In genomic region chr9:138013836-138014569, GRCh38 we compare ENCODE assay signal across 18 cellular contexts.
"Had no signal": no experiment of that assay in that cellular context is flagged by ENCODE, and none has a peak within 500 bp of the region (broad histone marks: within the 10 kb centered on the region; RNA-seq: fewer than 3 reads in every experiment).

No MANE protein-coding gene starts in this region.

- H3K36me3 Mint-ChIP-seq: activated naive CD4-positive, alpha-beta T cell treated with anti-CD3 and anti-CD28 coated beads, Interleukin-2, amount 50 U/mL, for 24 hours; immature natural killer cell; naive thymus-derived CD8-positive, alpha-beta T cell had no signal

- ATAC-seq: activated CD8-positive, alpha-beta T cell treated with anti-CD3 and anti-CD28 coated beads for 36 hours; activated T-cell treated with anti-CD3 and anti-CD28 coated beads, Interleukin-2, amount 50 U/mL, for 4 hours; lower lobe of right lung; naive thymus-derived CD8-positive, alpha-beta T cell had no signal

- H3K9me3 ChIP-seq: ascending aorta, esophagus muscularis mucosa, lower lobe of right lung, transverse colon had no signal

- H3K9me3 Mint-ChIP-seq: activated CD4-positive, alpha-beta T cell treated with anti-CD3 and anti-CD28 coated beads, Interleukin-2, amount 10 ng/mL, durations not matched to agents 24 days and 14 days; activated CD8-positive, alpha-beta T cell treated with anti-CD3 and anti-CD28 coated beads for 36 hours; activated naive CD4-positive, alpha-beta T cell treated with anti-CD3 and anti-CD28 coated beads, Interleukin-2, amount 50 U/mL, for 24 hours; activated T-cell treated with anti-CD3 and anti-CD28 coated beads, Interleukin-2, amount 50 U/mL, for 4 hours; dendritic cell treated with granulocyte-macrophage colony-stimulating factor and Interleukin-4, amounts not matched to agents 40 ng/mL and 50 ng/mL, for 4 days; immature natural killer cell; naive thymus-derived CD8-positive, alpha-beta T cell; stimulated activated naive CD8-positive, alpha-beta T cell treated with anti-CD3 and anti-CD28 coated beads, Interleukin-15, Interleukin-2, amounts not matched to agents 100 ng/mL and 50 ng/mL, for 24 hours had no signal

- H3K27ac Mint-ChIP-seq: activated CD4-positive, alpha-beta T cell treated with anti-CD3 and anti-CD28 coated beads, Interleukin-2, amount 10 ng/mL, durations not matched to agents 24 days and 14 days; activated CD8-positive, alpha-beta T cell treated with anti-CD3 and anti-CD28 coated beads for 36 hours; activated naive CD4-positive, alpha-beta T cell treated with anti-CD3 and anti-CD28 coated beads, Interleukin-2, amount 50 U/mL, for 24 hours; dendritic cell treated with granulocyte-macrophage colony-stimulating factor and Interleukin-4, amounts not matched to agents 40 ng/mL and 50 ng/mL, for 4 days; naive thymus-derived CD8-positive, alpha-beta T cell; stimulated activated naive CD8-positive, alpha-beta T cell treated with anti-CD3 and anti-CD28 coated beads, Interleukin-15, Interleukin-2, amounts not matched to agents 100 ng/mL and 50 ng/mL, for 24 hours had no signal

- H3K36me3 ChIP-seq: ascending aorta, esophagus muscularis mucosa, lower lobe of right lung, transverse colon had no signal

- H3K27me3 Mint-ChIP-seq: activated CD4-positive, alpha-beta T cell treated with anti-CD3 and anti-CD28 coated beads, Interleukin-2, amount 10 ng/mL, durations not matched to agents 24 days and 14 days; activated CD8-positive, alpha-beta T cell treated with anti-CD3 and anti-CD28 coated beads for 36 hours; activated naive CD4-positive, alpha-beta T cell treated with anti-CD3 and anti-CD28 coated beads, Interleukin-2, amount 50 U/mL, for 24 hours; dendritic cell treated with granulocyte-macrophage colony-stimulating factor and Interleukin-4, amounts not matched to agents 40 ng/mL and 50 ng/mL, for 4 days; stimulated activated naive CD8-positive, alpha-beta T cell treated with anti-CD3 and anti-CD28 coated beads, Interleukin-15, Interleukin-2, amounts not matched to agents 100 ng/mL and 50 ng/mL, for 24 hours had no signal

- H3K9ac ChIP-seq: parathyroid adenoma had no signal

- FAIRE-seq: endothelial cell of umbilical vein had no signal

- H3K4me3 Mint-ChIP-seq: activated CD4-positive, alpha-beta T cell treated with anti-CD3 and anti-CD28 coated beads, Interleukin-2, amount 10 ng/mL, durations not matched to agents 24 days and 14 days; activated CD8-positive, alpha-beta T cell treated with anti-CD3 and anti-CD28 coated beads for 36 hours; activated naive CD4-positive, alpha-beta T cell treated with anti-CD3 and anti-CD28 coated beads, Interleukin-2, amount 50 U/mL, for 24 hours; activated T-cell treated with anti-CD3 and anti-CD28 coated beads, Interleukin-2, amount 50 U/mL, for 4 hours; dendritic cell treated with granulocyte-macrophage colony-stimulating factor and Interleukin-4, amounts not matched to agents 40 ng/mL and 50 ng/mL, for 4 days; immature natural killer cell; naive thymus-derived CD8-positive, alpha-beta T cell; stimulated activated naive CD8-positive, alpha-beta T cell treated with anti-CD3 and anti-CD28 coated beads, Interleukin-15, Interleukin-2, amounts not matched to agents 100 ng/mL and 50 ng/mL, for 24 hours had no signal

- H3K4me1 ChIP-seq: ascending aorta, esophagus muscularis mucosa, lower lobe of right lung, parathyroid adenoma, transverse colon had no signal

- DNase-seq: activated CD4-positive, alpha-beta T cell treated with anti-CD3 and anti-CD28 coated beads, Interleukin-2, amount 10 ng/mL, durations not matched to agents 24 days and 14 days; activated CD8-positive, alpha-beta T cell treated with anti-CD3 and anti-CD28 coated beads for 36 hours; activated gamma-delta T cell; activated T-cell treated with anti-CD3 and anti-CD28 coated beads, Interleukin-2, amount 50 U/mL, for 4 hours; effector CD8-positive, alpha-beta T cell; immature natural killer cell; lower lobe of right lung; naive thymus-derived CD8-positive, alpha-beta T cell; T-helper 1 cell; T1000; transverse colon had no signal

- H3K27ac ChIP-seq: ascending aorta, esophagus muscularis mucosa, lower lobe of right lung, parathyroid adenoma, transverse colon had no signal

- H3K4me1 Mint-ChIP-seq: activated CD4-positive, alpha-beta T cell treated with anti-CD3 and anti-CD28 coated beads, Interleukin-2, amount 10 ng/mL, durations not matched to agents 24 days and 14 days; activated naive CD4-positive, alpha-beta T cell treated with anti-CD3 and anti-CD28 coated beads, Interleukin-2, amount 50 U/mL, for 24 hours; immature natural killer cell had no signal

- H3K27me3 ChIP-seq: ascending aorta, transverse colon had no signal

- H3K4me3 ChIP-seq: ascending aorta, esophagus muscularis mucosa, lower lobe of right lung, transverse colon had no signal
